Comparison of ENCODE assay signal across 21 cellular contexts in genomic region chr6:112268628-112269027, GRCh38. TPM values are rescaled to one million over a fixed set of nuclear protein-coding genes. Genes with fewer than 3 reads are reported as not detected.
DNase-seq lines count a peak whose midpoint lies in the region; ATAC-seq and TF ChIP-seq lines count a peak whose summit lies in the region.
"Had no signal": no experiment of that assay in that cellular context is flagged by ENCODE, and none has a peak within 500 bp of the region (broad histone marks: within the 10 kb centered on the region; RNA-seq: fewer than 3 reads in every experiment).

No MANE protein-coding gene starts in this region.

- H3K4me1 Mint-ChIP-seq in nephron, result peaks cover 18% of the 10 kb centered on the region
- H3K4me1 Mint-ChIP-seq: activated naive CD8-positive, alpha-beta T cell treated with anti-CD3 and anti-CD28 coated beads for 36 hours; neural progenitor cell; T-helper 17 cell had no signal

- WGBS in SK-N-SH (ENCODE audit: low lambda C conversion rate), result 64% methylated on average over 2 of the region's 2 CpGs
- WGBS in heart right ventricle, 2 donors, result 36 to 53% methylated on average over 2 of the region's 2 CpGs
- WGBS in thyroid gland, 2 donors, result 84 to 87% methylated on average over 2 of the region's 2 CpGs

- 0 out of 2 replicates have a peak overlapping the region, but pooled peaks have one; percentile 46 for H2AFZ ChIP-seq in SK-N-SH (ENCODE audit: low read depth)

- CTCF ChIA-PET in SK-N-SH (lab: Yijun Ruan, JAX), result interaction anchor here (0.8 to 5.7 kb wide), 8 partner anchors 13 to 88 kb away, joined by 3 to 38 read pairs (median 5); partner anchors contain the start of gene LAMA4

- no peaks in the 10 kb centered on the region for H3K79me2 ChIP-seq in SK-N-SH (ENCODE audit: insufficient read depth)

- TF ChIP-seq CTCF in SK-N-SH (IDR thresholded peaks at IDR 0.05) (no peak), heart right ventricle (IDR thresholded peaks at IDR 0.05) (no peak), nephron (IDR thresholded peaks at IDR 0.05; ENCODE audit: unreplicated experiment in 3 of 3) (no peak), tibial artery (IDR thresholded peaks at IDR 0.05) (no peak), thyroid gland (IDR thresholded peaks at IDR 0.05) (no peak), BE2C (IDR thresholded peaks at IDR 0.05; ENCODE audit: low read depth, low read length) (no peak)

- no peak overlapping the region for H3K4me2 ChIP-seq in SK-N-SH
- H3K4me2 ChIP-seq: neural progenitor cell had no signal

- H3K4me3 ChIP-seq in SK-N-SH (ENCODE audit: low read depth in 2 of 2, low read length in 1 of 2) (no peak overlapping the region), heart right ventricle (no peak overlapping the region), tibial artery (no peak overlapping the region), thyroid gland (replicated peaks in 1 of 3) (no peak overlapping the region), BE2C (ENCODE audit: low read depth, low read length) (no peak overlapping the region)
- H3K4me3 ChIP-seq: colonic mucosa, neural progenitor cell had no signal

- H3K36me3 ChIP-seq in SK-N-SH (replicated peaks in 1 of 2; ENCODE audit: control insufficient read depth in 1 of 2, insufficient read depth in 2 of 2, low read length in 1 of 2) (no peaks in the 10 kb centered on the region), heart right ventricle (no peaks in the 10 kb centered on the region), tibial artery (no peaks in the 10 kb centered on the region), thyroid gland (no peaks in the 10 kb centered on the region), BE2C (no peaks in the 10 kb centered on the region)
- H3K36me3 ChIP-seq: colonic mucosa, neural progenitor cell had no signal

- H3K36me3 Mint-ChIP-seq in nephron (ENCODE audit: low read depth), result no peaks in the 10 kb centered on the region
- H3K36me3 Mint-ChIP-seq: activated naive CD8-positive, alpha-beta T cell treated with anti-CD3 and anti-CD28 coated beads for 36 hours; brain; CD4-positive, alpha-beta memory T cell; neural progenitor cell had no signal

- DNase-seq in SK-N-SH (no peak), heart right ventricle (no peak), tibial artery (no peak), thyroid gland (no peak), activated gamma-delta T cell (lab: John Stamatoyannopoulos, UW) (no peak), BE2C (no peak)
- no peak for DNase-seq in effector CD8-positive, alpha-beta T cell (lab: John Stamatoyannopoulos, UW)
- DNase-seq: activated CD4-positive, alpha-beta T cell treated with anti-CD3 and anti-CD28 coated beads for 48 hours; activated naive CD8-positive, alpha-beta T cell treated with anti-CD3 and anti-CD28 coated beads for 36 hours; CD4-positive, alpha-beta memory T cell; colonic mucosa; KG1; MV-4-11; NCI-H187 treated with DMSO at 0.1 percent for 48 hours; NCI-H774; stimulated activated CD8-positive, alpha-beta memory T cell treated with anti-CD3 and anti-CD28 coated beads, Interleukin-4, amount 100 ng/mL, for 48 hours; T-helper 17 cell had no signal

- peak in 1 of 2 experiments; percentile 22; a peak in 1 of 4 replicates for TF ChIP-seq EP300 in SK-N-SH (IDR thresholded peaks at IDR 0.05; ENCODE audit: borderline replicate concordance in 1 of 2, low read depth in 1 of 2, low read length in 1 of 2)

- peak overlapping the region; percentile 14 to 79 (median 65) for H3K27ac Mint-ChIP-seq in nephron
- H3K27ac Mint-ChIP-seq: activated naive CD8-positive, alpha-beta T cell treated with anti-CD3 and anti-CD28 coated beads for 36 hours; activated T-helper 1 cell treated with anti-CD3 and anti-CD28 coated beads, Interleukin-12 subunit alpha, Interleukin-12 subunit beta, Interleukin-2, Interleukin-4 antibody, amounts not matched to agents 30 ng/mL and 10 ng/mL and 1 ng/mL, durations not matched to agents 14 hours and 24 hours and 36 hours; CD4-positive, alpha-beta memory T cell; neural progenitor cell; T-helper 17 cell had no signal

- H4K20me1 ChIP-seq in SK-N-SH (ENCODE audit: insufficient read depth), result no peaks in the 10 kb centered on the region

- no peak for TF ChIP-seq RAD21 in SK-N-SH (IDR thresholded peaks at IDR 0.05; ENCODE audit: low read length)

- H3K9me3 ChIP-seq in SK-N-SH, result no peaks in the 10 kb centered on the region
- H3K9me3 ChIP-seq in heart right ventricle, result no peaks in the 10 kb centered on the region
- H3K9me3 ChIP-seq in tibial artery, result no peaks in the 10 kb centered on the region
- no peaks in the 10 kb centered on the region for H3K9me3 ChIP-seq in thyroid gland
- no peaks in the 10 kb centered on the region for H3K9me3 ChIP-seq in BE2C
- H3K9me3 ChIP-seq: colonic mucosa had no signal

- H3K4me1 ChIP-seq in SK-N-SH (ENCODE audit: control insufficient read depth in 1 of 2, insufficient read depth in 2 of 2, low read depth in 1 of 2, low read length in 1 of 2), result peaks cover 0 to 19% of the 10 kb centered on the region in 2 experiments; a peak in 2 of 4 replicates
- H3K4me1 ChIP-seq in heart right ventricle, result peaks cover 3 to 39% (median 22%) of the 10 kb centered on the region in 9 donors
- peaks cover 0 to 11% (median 0%) of the 10 kb centered on the region in 4 donors for H3K4me1 ChIP-seq in tibial artery
- no peaks in the 10 kb centered on the region for H3K4me1 ChIP-seq in thyroid gland
- H3K4me1 ChIP-seq in BE2C, result peaks cover 23% of the 10 kb centered on the region
- H3K4me1 ChIP-seq: colonic mucosa had no signal

- peak; percentile 16 to 66 (median 52) for ATAC-seq in heart right ventricle
- ATAC-seq: T-helper 17 cell had no signal

- H3K27ac ChIP-seq in SK-N-SH (ENCODE audit: low read depth in 2 of 2, low read length in 1 of 2), result peak overlapping the region in 1 of 2 experiments; percentile 74; a peak in 2 of 4 replicates
- peak overlapping the region in 9 of 10 donors; percentile 63 to 85 (median 69) for H3K27ac ChIP-seq in heart right ventricle
- peak overlapping the region; percentile 26 to 39 for H3K27ac ChIP-seq in tibial artery
- peak overlapping the region in 1 of 3 donors; percentile 61 for H3K27ac ChIP-seq in thyroid gland
- H3K27ac ChIP-seq: colonic mucosa, neural progenitor cell had no signal

- H3K27me3 Mint-ChIP-seq in nephron (ENCODE audit: low read depth), result no peaks in the 10 kb centered on the region
- H3K27me3 Mint-ChIP-seq: T-helper 17 cell had no signal

- H3K9me2 ChIP-seq in SK-N-SH, result no peaks in the 10 kb centered on the region

- H3K27me3 ChIP-seq in SK-N-SH (ENCODE audit: insufficient read depth) (no peaks in the 10 kb centered on the region), heart right ventricle (no peaks in the 10 kb centered on the region), tibial artery (no peaks in the 10 kb centered on the region), thyroid gland (no peaks in the 10 kb centered on the region), BE2C (no peaks in the 10 kb centered on the region)
- H3K27me3 ChIP-seq: colonic mucosa, neural progenitor cell had no signal

- H3K9ac ChIP-seq in SK-N-SH, result no peak overlapping the region
- H3K9ac ChIP-seq: neural progenitor cell had no signal

- intact Hi-C loops in heart right ventricle (cut with DNase I), result loop anchor here in 2 of 10 donors (2.0 to 5.0 kb wide), 2 partner anchors 34 to 81 kb away; no protein-coding TSS in a partner anchor
- intact Hi-C loops in tibial artery (cut with DNase I; ENCODE audit: low total_unique reads), result no loop called here
- intact Hi-C loops in thyroid gland (cut with DNase I), result no loop called here

- H3K4me3 Mint-ChIP-seq in nephron, result no peak overlapping the region
- H3K4me3 Mint-ChIP-seq: activated naive CD8-positive, alpha-beta T cell treated with anti-CD3 and anti-CD28 coated beads for 36 hours; activated T-helper 1 cell treated with anti-CD3 and anti-CD28 coated beads, Interleukin-12 subunit alpha, Interleukin-12 subunit beta, Interleukin-2, Interleukin-4 antibody, amounts not matched to agents 30 ng/mL and 10 ng/mL and 1 ng/mL, durations not matched to agents 14 hours and 24 hours and 36 hours; brain; CD4-positive, alpha-beta memory T cell; neural progenitor cell; T-helper 17 cell had no signal

- no peaks in the 10 kb centered on the region for H3F3A ChIP-seq in SK-N-SH (replicated peaks; ENCODE audit: insufficient read depth)

- peaks cover 2% of the 10 kb centered on the region for H3K9me3 Mint-ChIP-seq in nephron
- H3K9me3 Mint-ChIP-seq: activated naive CD8-positive, alpha-beta T cell treated with anti-CD3 and anti-CD28 coated beads for 36 hours; activated T-helper 1 cell treated with anti-CD3 and anti-CD28 coated beads, Interleukin-12 subunit alpha, Interleukin-12 subunit beta, Interleukin-2, Interleukin-4 antibody, amounts not matched to agents 30 ng/mL and 10 ng/mL and 1 ng/mL, durations not matched to agents 14 hours and 24 hours and 36 hours; brain; CD4-positive, alpha-beta memory T cell; neural progenitor cell had no signal

- POLR2A ChIA-PET in SK-N-SH (lab: Yijun Ruan, JAX), result no interaction called here

- no peak for TF ChIP-seq POLR2A in thyroid gland (IDR thresholded peaks at IDR 0.05)

TF ChIP-seq in SK-N-SH, 30 proteins besides CTCF, POLR2A, EP300 and RAD21 (continues in another document):
- TF ChIP-seq RXRA (IDR thresholded peaks at IDR 0.05; ENCODE audit: borderline replicate concordance, low read depth) (no peak), USF1 (IDR thresholded peaks at IDR 0.05; ENCODE audit: borderline replicate concordance, low read depth) (no peak), TEAD4 (IDR thresholded peaks at IDR 0.05; ENCODE audit: borderline replicate concordance, insufficient read depth) (no peak), YY1 (IDR thresholded peaks at IDR 0.05; ENCODE audit: low read depth) (no peak), NFIC (IDR thresholded peaks at IDR 0.05; ENCODE audit: borderline replicate concordance) (no peak), FOXJ3 (CRISPR knock-in tag; IDR thresholded peaks at IDR 0.05) (no peak), MXI1 (IDR thresholded peaks at IDR 0.05; ENCODE audit: low read depth, low read length) (no peak), POLR2AphosphoS5 (IDR thresholded peaks at IDR 0.05; ENCODE audit: low read depth, low read length) (no peak), TAF1 (IDR thresholded peaks at IDR 0.05; ENCODE audit: borderline replicate concordance, low read depth, low read length) (no peak)

RNA-seq across cellular contexts. Expression of gene LAMA4, which starts 14.3 kb away (rescaled TPM):
- polyA plus RNA-seq in SK-N-SH (2012; rRNA removed) (9.4 and 10.5 TPM in 2 replicates), heart right ventricle (10 to 100 TPM; 23.7 to 92.5 TPM)
- polyA plus RNA-seq in SK-N-SH (2012; cell fraction: cytosol; rRNA removed), result 6.9 and 7.5 TPM in 2 replicates
- 14.6 and 14.9 TPM in 2 replicates for polyA plus RNA-seq in SK-N-SH (2012; cell fraction: nucleus; rRNA removed)
- total RNA-seq in heart right ventricle (100 to 1,000 TPM in 1 of 10 donors, 10 to 100 TPM in 9; 35.4 to 103 (median 82.5) TPM), thyroid gland (10 to 100 TPM; 29.9 to 40.0 (median 35.3) TPM)
- 16.0 TPM for polyA plus RNA-seq in BE2C (2012; ENCODE audit: insufficient read depth, insufficient read length, low read depth)
- total RNA-seq: activated naive CD8-positive, alpha-beta T cell treated with anti-CD3 and anti-CD28 coated beads for 36 hours; activated T-helper 1 cell treated with anti-CD3 and anti-CD28 coated beads, Interleukin-12 subunit alpha, Interleukin-12 subunit beta, Interleukin-2, Interleukin-4 antibody, amounts not matched to agents 30 ng/mL and 10 ng/mL and 1 ng/mL, durations not matched to agents 14 hours and 24 hours and 36 hours; CD4-positive, alpha-beta memory T cell; T-helper 17 cell had no signal
- polyA plus RNA-seq: CD4-positive, alpha-beta memory T cell had no signal
